Comparison of ENCODE assay signal across 8 cellular contexts in genomic region chrX:18353931-18354368, GRCh38. TPM values are rescaled to one million over a fixed set of nuclear protein-coding genes. Genes with fewer than 3 reads are reported as not detected.
A peak's percentile ranks its signal among the peaks of the same experiment; 100 is the strongest.
DNase-seq lines count a peak whose midpoint lies in the region; ATAC-seq and TF ChIP-seq lines count a peak whose summit lies in the region.

No MANE protein-coding gene starts in this region.

- ATAC-seq in left ventricle myocardium superior = peak; percentile 49
- peak; percentile 56 for ATAC-seq in sciatic nerve
- ATAC-seq in GM21515 (IDR thresholded peaks at IDR 0.05; ENCODE audit: unreplicated experiment) = no peak

- peak overlapping the region; percentile 72 for H3K4me3 Mint-ChIP-seq in activated naive CD4-positive, alpha-beta T cell treated with anti-CD3 and anti-CD28 coated beads for 36 hours

- TF ChIP-seq CTCF in NB4 (IDR thresholded peaks at IDR 0.05; ENCODE audit: low read depth, low read length) = no peak

- no peak overlapping the region for H3K27ac Mint-ChIP-seq in activated naive CD4-positive, alpha-beta T cell treated with anti-CD3 and anti-CD28 coated beads for 36 hours

- intact Hi-C loops in activated naive CD4-positive, alpha-beta T cell treated with anti-CD3 and anti-CD28 coated beads for 36 hours (cut with micrococcal nuclease) = loop anchor here (1.0 to 2.0 kb wide), 2 partner anchors 71 to 617 kb away; partner anchors contain the start of genes CDKL5 and SCML1
- intact Hi-C loops in left ventricle myocardium superior (cut with micrococcal nuclease) = no loop called here
- intact Hi-C loops in sciatic nerve (cut with DNase I) = no loop called here

- H3K36me3 Mint-ChIP-seq in activated naive CD4-positive, alpha-beta T cell treated with anti-CD3 and anti-CD28 coated beads for 36 hours (ENCODE audit: low read depth) = no peaks in the 10 kb centered on the region

- TF ChIP-seq POLR2A in NB4 (IDR thresholded peaks at IDR 0.05; ENCODE audit: extremely low read depth, insufficient read length) = no peak

- H3K9me3 Mint-ChIP-seq in activated naive CD4-positive, alpha-beta T cell treated with anti-CD3 and anti-CD28 coated beads for 36 hours = no peaks in the 10 kb centered on the region

- CTCF ChIA-PET in activated naive CD4-positive, alpha-beta T cell treated with anti-CD3 and anti-CD28 coated beads for 36 hours (lab: Charles Lee) = interaction anchor here (0.7 to 1.0 kb wide), 3 partner anchors 16 to 609 kb away, joined by 3 read pairs; no protein-coding TSS in a partner anchor

- H3K27me3 Mint-ChIP-seq in activated naive CD4-positive, alpha-beta T cell treated with anti-CD3 and anti-CD28 coated beads for 36 hours (ENCODE audit: low read depth) = peaks cover 15% of the 10 kb centered on the region

- peak; percentile 53 for DNase-seq in COLO668 (lab: John Stamatoyannopoulos, UW; ENCODE audit: unreplicated experiment)
- peak; percentile 47 for DNase-seq in NB4 (ENCODE audit: low read depth)
- DNase-seq in activated naive CD4-positive, alpha-beta T cell treated with anti-CD3 and anti-CD28 coated beads for 36 hours = peak; percentile 18
- DNase-seq in left ventricle myocardium superior = peak; percentile 29
- no peak for DNase-seq in sciatic nerve (ENCODE audit: low spot score)
- no peak for DNase-seq in mesenteric fat pad (ENCODE audit: low spot score)
- no peak for DNase-seq in COR-L47 (lab: John Stamatoyannopoulos, UW)

- H3K4me3 ChIP-seq in NB4 (ENCODE audit: low read depth, low read length) = peak overlapping the region; percentile 65

- peaks cover 6% of the 10 kb centered on the region for H3K4me1 Mint-ChIP-seq in activated naive CD4-positive, alpha-beta T cell treated with anti-CD3 and anti-CD28 coated beads for 36 hours (ENCODE audit: low read depth)

RNA-seq across cellular contexts. Expression of gene SCML2, which starts 0.5 kb away (rescaled TPM):
- total RNA-seq in activated naive CD4-positive, alpha-beta T cell treated with anti-CD3 and anti-CD28 coated beads for 36 hours = 1 to 10 TPM; 4.6 to 5.1 TPM
- total RNA-seq in left ventricle myocardium superior (1.4 TPM), sciatic nerve (1.4 TPM), mesenteric fat pad (2.1 TPM)

Comparison
In these comparisons a context has a peak if more than half of its experiments do, and no peak if none do; other contexts are left out.
1. DNase-seq: peak in COLO668 (single experiment), NB4 (single experiment), activated naive CD4-positive, alpha-beta T cell treated with anti-CD3 and anti-CD28 coated beads for 36 hours (single experiment) and left ventricle myocardium superior (single experiment); none in sciatic nerve (single experiment), mesenteric fat pad (single experiment) and COR-L47 (single experiment).